Comparison of ENCODE assay signal across 8 cellular contexts in genomic region chr10:133335238-133336122, GRCh38. TPM values are rescaled to one million over a fixed set of nuclear protein-coding genes. Genes with fewer than 3 reads are reported as not detected.
DNase-seq lines count a peak whose midpoint lies in the region; TF ChIP-seq lines count a peak whose summit lies in the region.

No MANE protein-coding gene starts in this region.

- 0 to 3% (median 1%) methylated on average over 1 to 76 of the region's 76 CpGs for WGBS in adrenal gland, 4 donors

- no peaks in the 10 kb centered on the region for H3K36me3 ChIP-seq in adrenal gland (replicated peaks in 1 of 2)
- no peaks in the 10 kb centered on the region for H3K36me3 ChIP-seq in left ventricle myocardium inferior
- no peaks in the 10 kb centered on the region for H3K36me3 ChIP-seq in uterus

- no peaks in the 10 kb centered on the region for H3K9me3 ChIP-seq in adrenal gland (replicated peaks in 1 of 3)
- H3K9me3 ChIP-seq in left ventricle myocardium inferior (replicated peaks), result no peaks in the 10 kb centered on the region
- H3K9me3 ChIP-seq in uterus, result no peaks in the 10 kb centered on the region

- peaks cover 22% of the 10 kb centered on the region for H3K27me3 ChIP-seq in adrenal gland
- H3K27me3 ChIP-seq in left ventricle myocardium inferior (ENCODE audit: low read depth), result peaks cover 88% of the 10 kb centered on the region
- peaks cover 42 to 45% of the 10 kb centered on the region in 2 donors for H3K27me3 ChIP-seq in uterus

- H3K4me3 ChIP-seq in adrenal gland (peak overlapping the region in 1 of 4 donors; percentile 54), left ventricle myocardium inferior (peak overlapping the region; percentile 58), uterus (peak overlapping the region; percentile 15 to 22)

- intact Hi-C loops in adrenal gland (cut with DNase I), result no loop called here
- intact Hi-C loops in left ventricle myocardium inferior (cut with micrococcal nuclease), result no loop called here
- intact Hi-C loops in uterus (cut with DNase I; ENCODE audit: low total_unique reads), result no loop called here

- TF ChIP-seq POLR2A in adrenal gland (IDR thresholded peaks at IDR 0.05), result no peak
- TF ChIP-seq POLR2A in uterus (IDR thresholded peaks at IDR 0.05), result no peak

- H3K27ac ChIP-seq in adrenal gland, result peak overlapping the region in 1 of 5 donors; percentile 62
- no peak overlapping the region for H3K27ac ChIP-seq in left ventricle myocardium inferior (replicated peaks)
- H3K27ac ChIP-seq in uterus, result no peak overlapping the region

- no peak for TF ChIP-seq CTCF in adrenal gland (IDR thresholded peaks at IDR 0.05)
- no peak for TF ChIP-seq CTCF in left ventricle myocardium inferior (IDR thresholded peaks at IDR 0.05; ENCODE audit: borderline replicate concordance)
- no peak for TF ChIP-seq CTCF in uterus (IDR thresholded peaks at IDR 0.05)

- peaks cover 9 to 11% of the 10 kb centered on the region in 2 donors for H3K4me1 ChIP-seq in adrenal gland (replicated peaks in 1 of 2)
- H3K4me1 ChIP-seq in left ventricle myocardium inferior, result peaks cover 23% of the 10 kb centered on the region
- H3K4me1 ChIP-seq in uterus, result peaks cover 0 to 21% of the 10 kb centered on the region in 2 donors

- peak; percentile 11 for DNase-seq in DMS53 treated with DMSO at 0.1 percent for 48 hours (lab: John Stamatoyannopoulos, UW; ENCODE audit: unreplicated experiment)
- DNase-seq in SW480 (ENCODE audit: low spot score), result peak; percentile 44
- peak in 6 of 7 donors; percentile 46 to 91 (median 70) for DNase-seq in adrenal gland
- DNase-seq in left ventricle myocardium inferior, result peak; percentile 54
- DNase-seq in retina, result peak; percentile 78
- peak in 1 of 2 donors; percentile 59 for DNase-seq in uterus
- DNase-seq in NCI-H1436 treated with DMSO at 0.1 percent for 48 hours (lab: John Stamatoyannopoulos, UW), result no peak
- no peak for DNase-seq in NCI-H1092 treated with DMSO at 0.1 percent for 48 hours (lab: John Stamatoyannopoulos, UW)

RNA-seq across cellular contexts. Expression of gene CALY, which starts 1.2 kb away (rescaled TPM):
- total RNA-seq in adrenal gland (10 to 100 TPM in 2 of 8 donors, 1 to 10 TPM in 2, not detected in 4; 1.4 to 21.5 (median 12.4) TPM), left ventricle myocardium inferior (not detected), uterus (under 1 TPM in 1 of 4 donors, not detected in 3; 0.69 TPM)
- polyA plus RNA-seq in adrenal gland, result 10 to 100 TPM in 2 of 3 donors, 1 to 10 TPM in 1; 6.0 to 30.7 (median 18.3) TPM

RNA-seq across cellular contexts. Expression of gene PRAP1, which starts 11.7 kb away (rescaled TPM):
- under 1 TPM in 1 of 8 donors, not detected in 7; 0.46 TPM for total RNA-seq in adrenal gland
- polyA plus RNA-seq in adrenal gland, result under 1 TPM in 2 of 3 donors, not detected in 1; 0.44 to 0.88 TPM
- total RNA-seq in left ventricle myocardium inferior, result not detected
- total RNA-seq in uterus, result not detected

RNA-seq across cellular contexts. Expression of gene FUOM, which starts 22.3 kb away (rescaled TPM):
- total RNA-seq in adrenal gland (10 to 100 TPM in 7 of 8 donors, 1 to 10 TPM in 1; 6.9 to 47.9 (median 15.8) TPM), left ventricle myocardium inferior (5.1 TPM), uterus (10 to 100 TPM in 1 of 4 donors, 1 to 10 TPM in 2, not detected in 1; 2.6 to 13.8 (median 2.9) TPM)
- polyA plus RNA-seq in adrenal gland, result 10 to 100 TPM in 2 of 3 donors, 1 to 10 TPM in 1; 4.8 to 35.7 (median 22.6) TPM

RNA-seq across cellular contexts. Expression of gene ZNF511, which starts 26.8 kb away (rescaled TPM):
- total RNA-seq in adrenal gland (10 to 100 TPM; 19.6 to 45.4 (median 39.9) TPM), left ventricle myocardium inferior (40.5 TPM), uterus (10 to 100 TPM; 23.1 to 45.5 (median 30.0) TPM)
- 100 to 1,000 TPM in 2 of 3 donors, 10 to 100 TPM in 1; 20.0 to 146 (median 102) TPM for polyA plus RNA-seq in adrenal gland

RNA-seq across cellular contexts. Expression of gene TUBGCP2, which starts 26.8 kb away (rescaled TPM):
- 10 to 100 TPM; 30.9 to 77.8 (median 62.0) TPM for total RNA-seq in adrenal gland
- 100 to 1,000 TPM in 2 of 3 donors, 10 to 100 TPM in 1; 54.1 to 234 (median 145) TPM for polyA plus RNA-seq in adrenal gland
- total RNA-seq in left ventricle myocardium inferior, result 38.9 TPM
- total RNA-seq in uterus, result 10 to 100 TPM; 26.8 to 61.9 (median 44.4) TPM

Comparison
In these comparisons a context has a peak if more than half of its experiments do, and no peak if none do; other contexts are left out.
1. DNase-seq: peak in DMS53 treated with DMSO at 0.1 percent for 48 hours (single experiment), SW480 (single experiment), adrenal gland (6 of 7), left ventricle myocardium inferior (single experiment) and retina (single experiment); none in NCI-H1436 treated with DMSO at 0.1 percent for 48 hours (single experiment) and NCI-H1092 treated with DMSO at 0.1 percent for 48 hours (single experiment).